Comparison of ENCODE assay signal across 31 cellular contexts in genomic region chr3:99526927-99527326, GRCh38.
DNase-seq lines count a peak whose midpoint lies in the region; ATAC-seq, FAIRE-seq and TF ChIP-seq lines count a peak whose summit lies in the region.
"Had no signal": no experiment of that assay in that cellular context is flagged by ENCODE, and none has a peak within 500 bp of the region (broad histone marks: within the 10 kb centered on the region; RNA-seq: fewer than 3 reads in every experiment).

No MANE protein-coding gene starts in this region.

- H3K27me3 Mint-ChIP-seq in osteocyte (ENCODE audit: unreplicated experiment) = no peaks in the 10 kb centered on the region
- no peaks in the 10 kb centered on the region for H3K27me3 Mint-ChIP-seq in CD8-positive, alpha-beta T cell (ENCODE audit: low read depth)

- no peaks in the 10 kb centered on the region for H4K20me1 ChIP-seq in endothelial cell of umbilical vein (replicated peaks; ENCODE audit: control insufficient read depth, extremely low read depth, insufficient read depth, low read length)
- H4K20me1 ChIP-seq: BLaER1 treated with 17β-estradiol and CSF1 and Interleukin-3, amounts not matched to agents 10 nM and 100 nM had no signal

- CTCF ChIA-PET in endothelial cell of umbilical vein (lab: Charles Lee) = interaction anchor here (0.7 to 2.2 kb wide), 4 partner anchors 11 to 28 kb away, joined by 3 to 9 read pairs (median 4); no protein-coding TSS in a partner anchor
- CTCF ChIA-PET in CD8-positive, alpha-beta T cell (lab: Charles Lee) = no interaction called here

- H3K36me3 Mint-ChIP-seq in osteocyte (ENCODE audit: unreplicated experiment) = peaks cover 9% of the 10 kb centered on the region
- no peaks in the 10 kb centered on the region for H3K36me3 Mint-ChIP-seq in CD8-positive, alpha-beta T cell
- H3K36me3 Mint-ChIP-seq: activated naive CD8-positive, alpha-beta T cell; immature natural killer cell; stimulated activated effector memory CD8-positive, alpha-beta T cell treated with anti-CD3 and anti-CD28 coated beads, Interleukin-12 subunit alpha, Interleukin-12 subunit beta, amount 100 ng/mL, for 72 hours had no signal

- H3K27ac Mint-ChIP-seq in osteocyte (ENCODE audit: unreplicated experiment) = peak overlapping the region; percentile 92
- H3K27ac Mint-ChIP-seq in CD8-positive, alpha-beta T cell = no peak overlapping the region
- H3K27ac Mint-ChIP-seq: activated CD4-positive, alpha-beta T cell treated with anti-CD3 and anti-CD28 coated beads for 36 hours; activated CD8-positive, alpha-beta T cell treated with anti-CD3 and anti-CD28 coated beads, Interleukin-2, amount 10 ng/mL, durations not matched to agents 7 days and 5 days; activated naive CD8-positive, alpha-beta T cell; immature natural killer cell; progenitor cell of endocrine pancreas; stimulated activated effector memory CD8-positive, alpha-beta T cell treated with anti-CD3 and anti-CD28 coated beads, Interleukin-12 subunit alpha, Interleukin-12 subunit beta, amount 100 ng/mL, for 72 hours had no signal

- H3K4me1 ChIP-seq in cardiac muscle cell (ENCODE audit: low read depth) (no peaks in the 10 kb centered on the region), left ventricle myocardium inferior (no peaks in the 10 kb centered on the region), endothelial cell of umbilical vein (ENCODE audit: control insufficient read depth, extremely low read depth, insufficient read depth, low read length) (peaks cover 9% of the 10 kb centered on the region)
- H3K4me1 ChIP-seq in CD8-positive, alpha-beta T cell (ENCODE audit: insufficient read depth, low read length) = no peaks in the 10 kb centered on the region
- H3K4me1 ChIP-seq: BLaER1 treated with 17β-estradiol and CSF1 and Interleukin-3, amounts not matched to agents 10 nM and 100 nM; Peyer's patch; right lobe of liver had no signal

- no peak overlapping the region for H3K4me2 ChIP-seq in endothelial cell of umbilical vein (ENCODE audit: insufficient read depth, low read length)
- H3K4me2 ChIP-seq: BLaER1 treated with 17β-estradiol and CSF1 and Interleukin-3, amounts not matched to agents 10 nM and 100 nM had no signal

- peak; percentile 11 to 50 for DNase-seq in cardiac muscle cell (ENCODE audit: low read depth in 1 of 2, low spot score in 1 of 2)
- no peak for DNase-seq in left ventricle myocardium inferior
- DNase-seq in endothelial cell of umbilical vein (ENCODE audit: low read depth, low spot score) = peak; percentile 75
- no peak for DNase-seq in osteocyte (ENCODE audit: extremely low spot score, unreplicated experiment)
- no peak for DNase-seq in WERI-Rb-1
- DNase-seq in CD8-positive, alpha-beta T cell = no peak
- DNase-seq: activated CD4-positive, alpha-beta T cell treated with anti-CD3 and anti-CD28 coated beads for 36 hours; activated CD8-positive, alpha-beta T cell treated with anti-CD3 and anti-CD28 coated beads, Interleukin-2, amount 10 ng/mL, durations not matched to agents 7 days and 5 days; cerebellar nuclear complex; DMS153; H7; hypothalamus; immature natural killer cell; left colon; NCI-H146; NCI-H2107; NCI-H446; NCI-H774; Peyer's patch; right lobe of liver; SHP77; stimulated activated CD4-positive, alpha-beta T cell treated with anti-CD3 and anti-CD28 coated beads, Interleukin-15, amount 100 ng/mL, for 24 hours; trophoblast cell had no signal

- peaks cover 4% of the 10 kb centered on the region for H3K9me3 Mint-ChIP-seq in osteocyte (ENCODE audit: unreplicated experiment)
- H3K9me3 Mint-ChIP-seq in CD8-positive, alpha-beta T cell = peaks cover 1% of the 10 kb centered on the region
- H3K9me3 Mint-ChIP-seq: stimulated activated effector memory CD8-positive, alpha-beta T cell treated with anti-CD3 and anti-CD28 coated beads, Interleukin-12 subunit alpha, Interleukin-12 subunit beta, amount 100 ng/mL, for 72 hours had no signal

- H3K9ac ChIP-seq in endothelial cell of umbilical vein (replicated peaks; ENCODE audit: extremely low read depth, insufficient read depth, low read length) = no peak overlapping the region
- H3K9ac ChIP-seq: BLaER1 treated with 17β-estradiol and CSF1 and Interleukin-3, amounts not matched to agents 10 nM and 100 nM had no signal

- H3K36me3 ChIP-seq in cardiac muscle cell = no peaks in the 10 kb centered on the region
- H3K36me3 ChIP-seq in left ventricle myocardium inferior = no peaks in the 10 kb centered on the region
- no peaks in the 10 kb centered on the region for H3K36me3 ChIP-seq in endothelial cell of umbilical vein (ENCODE audit: control insufficient read depth in 2 of 2, extremely low read depth in 1 of 2, insufficient read depth in 2 of 2, low read length in 2 of 2)
- H3K36me3 ChIP-seq in WERI-Rb-1 = no peaks in the 10 kb centered on the region
- H3K36me3 ChIP-seq in CD8-positive, alpha-beta T cell (ENCODE audit: insufficient read depth, low read length) = no peaks in the 10 kb centered on the region
- H3K36me3 ChIP-seq: BLaER1 treated with 17β-estradiol and CSF1 and Interleukin-3, amounts not matched to agents 10 nM and 100 nM; Peyer's patch; right lobe of liver had no signal

- peak overlapping the region; percentile 56 for H2AFZ ChIP-seq in endothelial cell of umbilical vein (ENCODE audit: low read depth, low read length)

- no peak for TF ChIP-seq CTCF in cardiac muscle cell (IDR thresholded peaks at IDR 0.05; ENCODE audit: low read depth, low read length)
- TF ChIP-seq CTCF in left ventricle myocardium inferior (IDR thresholded peaks at IDR 0.05; ENCODE audit: borderline replicate concordance) = no peak
- TF ChIP-seq CTCF in endothelial cell of umbilical vein (IDR thresholded peaks at IDR 0.05; ENCODE audit: extremely low read depth in 1 of 2, insufficient read depth in 1 of 2, low read depth in 1 of 2, low read length in 2 of 2) = no peak
- no peak for TF ChIP-seq CTCF in osteocyte (IDR thresholded peaks at IDR 0.05)
- no peak for TF ChIP-seq CTCF in WERI-Rb-1 (IDR thresholded peaks at IDR 0.05; ENCODE audit: low read depth, low read length)
- no peak for TF ChIP-seq CTCF in CD8-positive, alpha-beta T cell (IDR thresholded peaks at IDR 0.05)

- peaks cover 84% of the 10 kb centered on the region for H3K4me1 Mint-ChIP-seq in osteocyte (ENCODE audit: unreplicated experiment)
- no peaks in the 10 kb centered on the region for H3K4me1 Mint-ChIP-seq in CD8-positive, alpha-beta T cell (ENCODE audit: low read depth)
- H3K4me1 Mint-ChIP-seq: activated CD4-positive, alpha-beta T cell treated with anti-CD3 and anti-CD28 coated beads for 36 hours; immature natural killer cell; stimulated activated effector memory CD8-positive, alpha-beta T cell treated with anti-CD3 and anti-CD28 coated beads, Interleukin-12 subunit alpha, Interleukin-12 subunit beta, amount 100 ng/mL, for 72 hours had no signal

- H3K4me3 Mint-ChIP-seq in osteocyte (ENCODE audit: unreplicated experiment) = peak overlapping the region; percentile 66
- H3K4me3 Mint-ChIP-seq in CD8-positive, alpha-beta T cell = no peak overlapping the region
- H3K4me3 Mint-ChIP-seq: activated CD4-positive, alpha-beta T cell treated with anti-CD3 and anti-CD28 coated beads for 36 hours; activated CD8-positive, alpha-beta T cell treated with anti-CD3 and anti-CD28 coated beads, Interleukin-2, amount 10 ng/mL, durations not matched to agents 7 days and 5 days; activated naive CD8-positive, alpha-beta T cell; immature natural killer cell; stimulated activated effector memory CD8-positive, alpha-beta T cell treated with anti-CD3 and anti-CD28 coated beads, Interleukin-12 subunit alpha, Interleukin-12 subunit beta, amount 100 ng/mL, for 72 hours had no signal

- TF ChIP-seq POLR2A in endothelial cell of umbilical vein (IDR thresholded peaks at IDR 0.05; ENCODE audit: low read depth, low read length) = no peak

- dilution Hi-C loops in endothelial cell of umbilical vein (cut with MboI; ENCODE audit: extremely low pct_ligation_motif_present, low sequenced_read_pairs) = no loop called here

- ATAC-seq in HG02970 (IDR thresholded peaks at IDR 0.05; ENCODE audit: low FRiP score, unreplicated experiment) (no peak), HG03521 (IDR thresholded peaks at IDR 0.05; ENCODE audit: unreplicated experiment) (no peak)
- ATAC-seq in CD8-positive, alpha-beta T cell = no peak
- ATAC-seq: activated CD4-positive, alpha-beta T cell treated with anti-CD3 and anti-CD28 coated beads for 36 hours; activated CD8-positive, alpha-beta T cell treated with anti-CD3 and anti-CD28 coated beads, Interleukin-2, amount 10 ng/mL, durations not matched to agents 7 days and 5 days; GM12878; left colon; right lobe of liver; stimulated activated effector memory CD8-positive, alpha-beta T cell treated with anti-CD3 and anti-CD28 coated beads, Interleukin-12 subunit alpha, Interleukin-12 subunit beta, amount 100 ng/mL, for 72 hours had no signal

- no peak for FAIRE-seq in endothelial cell of umbilical vein (lab: Jason Lieb, UNC)

- H3K79me2 ChIP-seq in endothelial cell of umbilical vein (ENCODE audit: control insufficient read depth, insufficient read depth, low read length) = no peaks in the 10 kb centered on the region

- no TSS peak for BruUV-seq in endothelial cell of umbilical vein (replicated peaks; lab: Mats Ljungman, UMichigan)

- intact Hi-C loops in left ventricle myocardium inferior (cut with micrococcal nuclease) (no loop called here), endothelial cell of umbilical vein (cut with micrococcal nuclease) (loop anchor here (1.0 kb wide), 1 partner anchor 413 kb away; no protein-coding TSS in a partner anchor)
- intact Hi-C loops in CD8-positive, alpha-beta T cell (cut with DNase I, micrococcal nuclease) = no loop called here

- no peak overlapping the region for H3K27ac ChIP-seq in cardiac muscle cell
- H3K27ac ChIP-seq in left ventricle myocardium inferior (replicated peaks) = no peak overlapping the region
- H3K27ac ChIP-seq in endothelial cell of umbilical vein (ENCODE audit: insufficient read depth, low read depth, low read length) = no peak overlapping the region
- H3K27ac ChIP-seq in WERI-Rb-1 = no peak overlapping the region
- no peak overlapping the region for H3K27ac ChIP-seq in CD8-positive, alpha-beta T cell (ENCODE audit: low read depth, low read length)
- H3K27ac ChIP-seq: 22Rv1; BLaER1 treated with 17β-estradiol and CSF1 and Interleukin-3, amounts not matched to agents 10 nM and 100 nM; Peyer's patch; right lobe of liver had no signal

- no peak overlapping the region for H3K4me3 ChIP-seq in cardiac muscle cell
- no peak overlapping the region for H3K4me3 ChIP-seq in left ventricle myocardium inferior
- no peak overlapping the region for H3K4me3 ChIP-seq in endothelial cell of umbilical vein (replicated peaks in 1 of 3; ENCODE audit: insufficient read depth in 1 of 3, low read depth in 1 of 3, low read length in 3 of 3)
- no peak overlapping the region for H3K4me3 ChIP-seq in WERI-Rb-1 (ENCODE audit: low read depth, low read length)
- no peak overlapping the region for H3K4me3 ChIP-seq in CD8-positive, alpha-beta T cell (ENCODE audit: low read depth, low read length)
- H3K4me3 ChIP-seq: BLaER1 treated with 17β-estradiol and CSF1 and Interleukin-3, amounts not matched to agents 10 nM and 100 nM; GM12878; Peyer's patch; right lobe of liver had no signal

- H3K27me3 ChIP-seq in cardiac muscle cell (no peaks in the 10 kb centered on the region), left ventricle myocardium inferior (ENCODE audit: low read depth) (no peaks in the 10 kb centered on the region), endothelial cell of umbilical vein (ENCODE audit: control insufficient read depth in 2 of 2, insufficient read depth in 2 of 2, low read length in 2 of 2) (no peaks in the 10 kb centered on the region), WERI-Rb-1 (ENCODE audit: insufficient read depth, low read depth, severe bottlenecking) (no peaks in the 10 kb centered on the region)
- no peaks in the 10 kb centered on the region for H3K27me3 ChIP-seq in CD8-positive, alpha-beta T cell (ENCODE audit: insufficient read depth, low read length)
- H3K27me3 ChIP-seq: BLaER1 treated with 17β-estradiol and CSF1 and Interleukin-3, amounts not matched to agents 10 nM and 100 nM; Peyer's patch; right lobe of liver had no signal

- H3K9me3 ChIP-seq in cardiac muscle cell (ENCODE audit: low read depth) (no peaks in the 10 kb centered on the region), left ventricle myocardium inferior (replicated peaks) (no peaks in the 10 kb centered on the region), endothelial cell of umbilical vein (replicated peaks; ENCODE audit: control insufficient read depth, insufficient read depth, low read length) (no peaks in the 10 kb centered on the region), WERI-Rb-1 (ENCODE audit: severe bottlenecking) (no peaks in the 10 kb centered on the region)
- H3K9me3 ChIP-seq in CD8-positive, alpha-beta T cell (ENCODE audit: low read length) = no peaks in the 10 kb centered on the region
- H3K9me3 ChIP-seq: BLaER1 treated with 17β-estradiol and CSF1 and Interleukin-3, amounts not matched to agents 10 nM and 100 nM; Peyer's patch; right lobe of liver had no signal

- H3K9me1 ChIP-seq in endothelial cell of umbilical vein (replicated peaks; ENCODE audit: control insufficient read depth, extremely low read depth, insufficient read depth, low read length) = no peaks in the 10 kb centered on the region

- POLR2A ChIA-PET in endothelial cell of umbilical vein (lab: Charles Lee) = no interaction called here
- POLR2A ChIA-PET in CD8-positive, alpha-beta T cell (lab: Charles Lee) = no interaction called here

Comparison
In these comparisons a context has a peak if more than half of its experiments do, and no peak if none do; other contexts are left out.
1. DNase-seq: peak in cardiac muscle cell (2 of 2) and endothelial cell of umbilical vein (single experiment); none in left ventricle myocardium inferior (single experiment), osteocyte (single experiment), WERI-Rb-1 (single experiment) and CD8-positive, alpha-beta T cell (0 of 7).